Comparison of ENCODE assay signal across 1 cellular context in the genomic region with DNA sequence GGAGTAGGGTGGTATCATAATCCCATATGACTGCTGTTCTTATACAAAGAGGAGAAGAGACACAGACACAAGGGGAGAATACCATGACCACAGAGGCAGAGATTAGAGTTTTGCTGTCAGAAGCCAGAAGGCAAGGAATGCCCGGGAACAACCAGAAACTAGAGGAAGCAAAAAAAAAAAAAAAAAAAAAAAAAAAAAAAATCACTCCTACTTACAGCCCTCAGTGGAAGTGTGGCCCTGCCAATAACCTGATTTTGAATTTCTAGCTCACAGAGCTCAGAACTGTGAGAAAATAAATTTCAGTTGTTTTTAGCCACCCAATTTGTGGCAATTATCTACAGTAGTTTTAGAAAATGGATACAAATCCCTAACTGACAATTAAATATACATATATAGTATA.
TF ChIP-seq lines count a peak whose summit lies in the region.

No MANE protein-coding gene starts in this region.

TF ChIP-seq in SK-N-SH treated with all-trans-retinoic acid at 6 μM for 48 hours, 23 proteins besides CTCF, POLR2A, EP300 and RAD21 (continued from another document):
- TF ChIP-seq, protein P1, sequence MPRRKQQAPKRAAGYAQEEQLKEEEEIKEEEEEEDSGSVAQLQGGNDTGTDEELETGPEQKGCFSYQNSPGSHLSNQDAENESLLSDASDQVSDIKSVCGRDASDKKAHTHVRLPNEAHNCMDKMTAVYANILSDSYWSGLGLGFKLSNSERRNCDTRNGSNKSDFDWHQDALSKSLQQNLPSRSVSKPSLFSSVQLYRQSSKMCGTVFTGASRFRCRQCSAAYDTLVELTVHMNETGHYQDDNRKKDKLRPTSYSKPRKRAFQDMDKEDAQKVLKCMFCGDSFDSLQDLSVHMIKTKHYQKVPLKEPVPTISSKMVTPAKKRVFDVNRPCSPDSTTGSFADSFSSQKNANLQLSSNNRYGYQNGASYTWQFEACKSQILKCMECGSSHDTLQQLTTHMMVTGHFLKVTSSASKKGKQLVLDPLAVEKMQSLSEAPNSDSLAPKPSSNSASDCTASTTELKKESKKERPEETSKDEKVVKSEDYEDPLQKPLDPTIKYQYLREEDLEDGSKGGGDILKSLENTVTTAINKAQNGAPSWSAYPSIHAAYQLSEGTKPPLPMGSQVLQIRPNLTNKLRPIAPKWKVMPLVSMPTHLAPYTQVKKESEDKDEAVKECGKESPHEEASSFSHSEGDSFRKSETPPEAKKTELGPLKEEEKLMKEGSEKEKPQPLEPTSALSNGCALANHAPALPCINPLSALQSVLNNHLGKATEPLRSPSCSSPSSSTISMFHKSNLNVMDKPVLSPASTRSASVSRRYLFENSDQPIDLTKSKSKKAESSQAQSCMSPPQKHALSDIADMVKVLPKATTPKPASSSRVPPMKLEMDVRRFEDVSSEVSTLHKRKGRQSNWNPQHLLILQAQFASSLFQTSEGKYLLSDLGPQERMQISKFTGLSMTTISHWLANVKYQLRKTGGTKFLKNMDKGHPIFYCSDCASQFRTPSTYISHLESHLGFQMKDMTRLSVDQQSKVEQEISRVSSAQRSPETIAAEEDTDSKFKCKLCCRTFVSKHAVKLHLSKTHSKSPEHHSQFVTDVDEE (CRISPR knock-in tag; IDR thresholded peaks at IDR 0.05): no peak
- no peak for TF ChIP-seq ZNF8 (CRISPR knock-in tag; IDR thresholded peaks at IDR 0.05)
- no peak for TF ChIP-seq ARNTL (CRISPR knock-in tag; IDR thresholded peaks at IDR 0.05; ENCODE audit: borderline replicate concordance, low read depth)
- TF ChIP-seq ZC3H10 (CRISPR knock-in tag; IDR thresholded peaks at IDR 0.05): no peak
- TF ChIP-seq, protein P2, sequence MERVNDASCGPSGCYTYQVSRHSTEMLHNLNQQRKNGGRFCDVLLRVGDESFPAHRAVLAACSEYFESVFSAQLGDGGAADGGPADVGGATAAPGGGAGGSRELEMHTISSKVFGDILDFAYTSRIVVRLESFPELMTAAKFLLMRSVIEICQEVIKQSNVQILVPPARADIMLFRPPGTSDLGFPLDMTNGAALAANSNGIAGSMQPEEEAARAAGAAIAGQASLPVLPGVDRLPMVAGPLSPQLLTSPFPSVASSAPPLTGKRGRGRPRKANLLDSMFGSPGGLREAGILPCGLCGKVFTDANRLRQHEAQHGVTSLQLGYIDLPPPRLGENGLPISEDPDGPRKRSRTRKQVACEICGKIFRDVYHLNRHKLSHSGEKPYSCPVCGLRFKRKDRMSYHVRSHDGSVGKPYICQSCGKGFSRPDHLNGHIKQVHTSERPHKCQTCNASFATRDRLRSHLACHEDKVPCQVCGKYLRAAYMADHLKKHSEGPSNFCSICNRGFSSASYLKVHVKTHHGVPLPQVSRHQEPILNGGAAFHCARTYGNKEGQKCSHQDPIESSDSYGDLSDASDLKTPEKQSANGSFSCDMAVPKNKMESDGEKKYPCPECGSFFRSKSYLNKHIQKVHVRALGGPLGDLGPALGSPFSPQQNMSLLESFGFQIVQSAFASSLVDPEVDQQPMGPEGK (CRISPR knock-in tag; IDR thresholded peaks at IDR 0.05; ENCODE audit: borderline replicate concordance): no peak
